Comparison of ENCODE assay signal across 10 cellular contexts in genomic region chr11:111910637-111911562, GRCh38. TPM values are rescaled to one million over a fixed set of nuclear protein-coding genes. Genes with fewer than 3 reads are reported as not detected.
DNase-seq lines count a peak whose midpoint lies in the region; ATAC-seq and TF ChIP-seq lines count a peak whose summit lies in the region.
"Had no signal": no experiment of that assay in that cellular context is flagged by ENCODE, and none has a peak within 500 bp of the region (broad histone marks: within the 10 kb centered on the region; RNA-seq: fewer than 3 reads in every experiment).

No MANE protein-coding gene starts in this region.

- H3K36me3 Mint-ChIP-seq in HFFc6 (ENCODE audit: low read depth): peaks cover 5% of the 10 kb centered on the region; the same call in 1 of the 2 replicates

- H3K27ac Mint-ChIP-seq in HFFc6: peak overlapping the region; percentile 90
- H3K27ac Mint-ChIP-seq: T-helper 17 cell had no signal

- H4K20me1 ChIP-seq in SK-N-SH (ENCODE audit: insufficient read depth): no peaks in the 10 kb centered on the region

- 82% methylated on average over 9 of the region's 9 CpGs for WGBS in mesenchymal stem cell
- 43 to 57% (median 50%) methylated on average over 9 of the region's 9 CpGs for WGBS in stomach, 5 donors
- WGBS in SK-N-SH (ENCODE audit: low lambda C conversion rate): 84% methylated on average over 9 of the region's 9 CpGs

- H4K8ac ChIP-seq in mesenchymal stem cell (ENCODE audit: low read length): no peak overlapping the region

- peaks cover 36% of the 10 kb centered on the region for H3K4me1 Mint-ChIP-seq in HFFc6 (ENCODE audit: low read depth)

- POLR2A ChIA-PET in SK-N-SH (lab: Yijun Ruan, JAX): no interaction called here

- no peak overlapping the region for H3K18ac ChIP-seq in mesenchymal stem cell (ENCODE audit: low read depth in 1 of 2, low read length in 2 of 2)

- H3K4me3 Mint-ChIP-seq in HFFc6: peak overlapping the region; percentile 81
- H3K4me3 Mint-ChIP-seq: T-helper 17 cell had no signal

- in situ Hi-C loops in HAP-1 (cut with MboI; ENCODE audit: low sequenced_read_pairs): no loop called here

- H3K9ac ChIP-seq in mesenchymal stem cell (ENCODE audit: low read length) (peak overlapping the region; percentile 97), SK-N-SH (no peak overlapping the region)

- no peaks in the 10 kb centered on the region for H3K79me2 ChIP-seq in SK-N-SH (ENCODE audit: insufficient read depth)

- H3K27me3 ChIP-seq in mesenchymal stem cell (ENCODE audit: control insufficient read depth in 1 of 2, insufficient read depth in 1 of 2, low read length in 2 of 2) (peaks cover 0 to 17% of the 10 kb centered on the region in 2 experiments), stomach (peaks cover 0 to 19% (median 10%) of the 10 kb centered on the region in 3 donors), SK-N-SH (ENCODE audit: insufficient read depth) (no peaks in the 10 kb centered on the region), HAP-1 (ENCODE audit: low read depth) (no peaks in the 10 kb centered on the region)

- H3K9me3 ChIP-seq in mesenchymal stem cell (ENCODE audit: control insufficient read depth, low read length) (no peaks in the 10 kb centered on the region), stomach (no peaks in the 10 kb centered on the region), SK-N-SH (no peaks in the 10 kb centered on the region), HAP-1 (no peaks in the 10 kb centered on the region)

- CTCF ChIA-PET in SK-N-SH (lab: Yijun Ruan, JAX): interaction anchor here (1.2 to 1.4 kb wide), 3 partner anchors 21 to 69 kb away, joined by 3 to 4 read pairs (median 3); no protein-coding TSS in a partner anchor

- peak overlapping the region in 1 of 2 experiments; percentile 15 for H2BK12ac ChIP-seq in mesenchymal stem cell (ENCODE audit: low read length in 2 of 2)

- H3K4me3 ChIP-seq in coronary artery (peak overlapping the region; percentile 79), mesenchymal stem cell (ENCODE audit: insufficient read depth in 1 of 2, low read depth in 1 of 2, low read length in 2 of 2) (peak overlapping the region in 1 of 2 experiments; percentile 86), stomach (peak overlapping the region; percentile 46 to 57 (median 51)), SK-N-SH (ENCODE audit: low read depth in 2 of 2, low read length in 1 of 2) (no peak overlapping the region), HAP-1 (no peak overlapping the region)

- H3K4ac ChIP-seq in mesenchymal stem cell (ENCODE audit: low read depth in 1 of 2, low read length in 2 of 2): no peak overlapping the region

- H3K27ac ChIP-seq in coronary artery (peak overlapping the region; percentile 95 to 97), mesenchymal stem cell (ENCODE audit: low read length, poor library complexity, severe bottlenecking) (no peak overlapping the region), stomach (peak overlapping the region; percentile 19 to 94 (median 85)), SK-N-SH (ENCODE audit: low read depth in 2 of 2, low read length in 1 of 2) (no peak overlapping the region)

- no peaks in the 10 kb centered on the region for H3K9me2 ChIP-seq in SK-N-SH

- no peak overlapping the region for H3K23ac ChIP-seq in mesenchymal stem cell (ENCODE audit: low read length in 2 of 2)

- H3K79me1 ChIP-seq in mesenchymal stem cell (replicated peaks; ENCODE audit: low read length, poor library complexity, severe bottlenecking): no peaks in the 10 kb centered on the region

- H2BK15ac ChIP-seq in mesenchymal stem cell (ENCODE audit: low read depth, poor library complexity, severe bottlenecking): no peak overlapping the region

- H3K14ac ChIP-seq in mesenchymal stem cell (ENCODE audit: low read length in 2 of 2): no peak overlapping the region

- intact Hi-C loops in stomach (cut with DNase I; ENCODE audit: low total_unique reads): no loop called here

- TF ChIP-seq RAD21 in SK-N-SH (IDR thresholded peaks at IDR 0.05; ENCODE audit: low read length): no peak

- no peak for ATAC-seq in GM19467 (IDR thresholded peaks at IDR 0.05; ENCODE audit: unreplicated experiment)
- ATAC-seq: T-helper 17 cell had no signal

- TF ChIP-seq POLR2A in stomach (IDR thresholded peaks at IDR 0.05): no peak

- H3K4me1 ChIP-seq in mesenchymal stem cell (ENCODE audit: control insufficient read depth, insufficient read depth, low read depth, low read length): peaks cover 10% of the 10 kb centered on the region
- H3K4me1 ChIP-seq in stomach: peaks cover 0 to 38% (median 13%) of the 10 kb centered on the region in 4 donors
- H3K4me1 ChIP-seq in SK-N-SH (ENCODE audit: control insufficient read depth in 1 of 2, insufficient read depth in 2 of 2, low read depth in 1 of 2, low read length in 1 of 2): peaks cover 6 to 7% of the 10 kb centered on the region in 2 experiments; a peak in 2 of 4 replicates
- peaks cover 8% of the 10 kb centered on the region for H3K4me1 ChIP-seq in HAP-1

- peaks cover 3% of the 10 kb centered on the region; the same call in 1 of the 2 replicates for H3K27me3 Mint-ChIP-seq in HFFc6 (ENCODE audit: insufficient read depth)

- no peak overlapping the region for H2AK5ac ChIP-seq in mesenchymal stem cell (ENCODE audit: low read length, severe bottlenecking)

- H3K9me3 Mint-ChIP-seq in HFFc6: no peaks in the 10 kb centered on the region

- H2BK120ac ChIP-seq in mesenchymal stem cell (ENCODE audit: low read depth, low read length): no peak overlapping the region

- H3K36me3 ChIP-seq in mesenchymal stem cell (ENCODE audit: control insufficient read depth in 1 of 2, insufficient read depth in 2 of 2, low read depth in 1 of 2, low read length in 2 of 2) (peaks cover 0 to 46% of the 10 kb centered on the region in 2 experiments), stomach (peaks cover 0 to 13% (median 0%) of the 10 kb centered on the region in 4 donors), SK-N-SH (replicated peaks in 1 of 2; ENCODE audit: control insufficient read depth in 1 of 2, insufficient read depth in 2 of 2, low read length in 1 of 2) (no peaks in the 10 kb centered on the region), HAP-1 (replicated peaks) (no peaks in the 10 kb centered on the region)

- peaks cover 3% of the 10 kb centered on the region for H3F3A ChIP-seq in SK-N-SH (replicated peaks; ENCODE audit: insufficient read depth)

- H3K4me2 ChIP-seq in mesenchymal stem cell (ENCODE audit: low read length, poor library complexity, severe bottlenecking) (no peak overlapping the region), SK-N-SH (no peak overlapping the region)

- H2AFZ ChIP-seq in mesenchymal stem cell (ENCODE audit: low read depth, low read length) (no peak overlapping the region), SK-N-SH (ENCODE audit: low read depth) (no peak overlapping the region)

- TF ChIP-seq CTCF in HFFc6 (IDR thresholded peaks at IDR 0.05): no peak
- TF ChIP-seq CTCF in coronary artery (IDR thresholded peaks at IDR 0.05): no peak
- TF ChIP-seq CTCF in stomach (IDR thresholded peaks at IDR 0.05): no peak
- TF ChIP-seq CTCF in SK-N-SH (IDR thresholded peaks at IDR 0.05): no peak

- no peak for TF ChIP-seq EP300 in stomach (IDR thresholded peaks at IDR 0.05)
- TF ChIP-seq EP300 in SK-N-SH (IDR thresholded peaks at IDR 0.05; ENCODE audit: borderline replicate concordance in 1 of 2, low read depth in 1 of 2, low read length in 1 of 2): no peak

- no peak for DNase-seq in HFFc6
- no peak for DNase-seq in coronary artery (ENCODE audit: low spot score)
- DNase-seq in mesenchymal stem cell: no peak
- DNase-seq in stomach: no peak
- no peak for DNase-seq in SK-N-SH
- DNase-seq in activated CD8-positive, alpha-beta memory T cell treated with anti-CD3 and anti-CD28 coated beads, Interleukin-2, amount 50 U/mL, for 48 hours: no peak
- no peak for DNase-seq in HAP-1 (ENCODE audit: low spot score in 2 of 2)
- DNase-seq: NCI-H1417 treated with DMSO at 0.1 percent for 48 hours, T-helper 17 cell had no signal

- no peak overlapping the region for H2BK5ac ChIP-seq in mesenchymal stem cell (ENCODE audit: low read depth, low read length, poor library complexity, severe bottlenecking)

- H4K91ac ChIP-seq in mesenchymal stem cell (ENCODE audit: low read length): no peak overlapping the region

RNA-seq across cellular contexts. Expression of gene CRYAB, which starts 0.7 kb away (rescaled TPM):
- total RNA-seq in HFFc6 (2021; fragmentation: NEBNext Ultra II Directional; extraction: Animal tissue kit (Norgen Biotek cat#: 25700)): 100 to 1,000 TPM in 4 of 6 experiments, 10 to 100 TPM in 2; 49.6 to 125 (median 103) TPM
- polyA plus RNA-seq in mesenchymal stem cell (2013, experiment 1 of 2): 9.0 TPM
- 9.8 TPM for polyA plus RNA-seq in mesenchymal stem cell (2013, experiment 2 of 2)
- 100 to 1,000 TPM in 2 of 5 donors, 10 to 100 TPM in 3; 28.4 to 207 (median 47.3) TPM for total RNA-seq in stomach
- polyA plus RNA-seq in stomach: 100 to 1,000 TPM in 1 of 3 donors, 10 to 100 TPM in 2; 75.6 to 122 (median 85.7) TPM
- polyA plus RNA-seq in SK-N-SH (2012; rRNA removed): 0.92 and 1.5 TPM in 2 replicates
- polyA plus RNA-seq in SK-N-SH (2012; cell fraction: cytosol; rRNA removed): 0.67 and 1.2 TPM in 2 replicates
- 0.29 and 1.8 TPM in 2 replicates for polyA plus RNA-seq in SK-N-SH (2012; cell fraction: nucleus; rRNA removed)
- total RNA-seq: T-helper 17 cell had no signal

RNA-seq across cellular contexts. Expression of gene HSPB2, which starts 1.6 kb away (rescaled TPM):
- 1 to 10 TPM; 1.7 to 7.8 (median 5.4) TPM for total RNA-seq in HFFc6 (2021; fragmentation: NEBNext Ultra II Directional; extraction: Animal tissue kit (Norgen Biotek cat#: 25700))
- 0.10 TPM for polyA plus RNA-seq in mesenchymal stem cell (2013, experiment 1 of 2)
- not detected for polyA plus RNA-seq in mesenchymal stem cell (2013, experiment 2 of 2)
- under 1 TPM in 1 of 5 donors, not detected in 4; 0.37 TPM for total RNA-seq in stomach
- polyA plus RNA-seq in stomach (1 to 10 TPM; 2.0 to 5.1 (median 4.0) TPM), SK-N-SH (2012; rRNA removed) (not detected in 2 replicates)
- polyA plus RNA-seq in SK-N-SH (2012; cell fraction: cytosol; rRNA removed): 0.03 TPM in 1 of 2 replicates, not detected in the other
- 0.13 TPM in 1 of 2 replicates, not detected in the other for polyA plus RNA-seq in SK-N-SH (2012; cell fraction: nucleus; rRNA removed)
- total RNA-seq: T-helper 17 cell had no signal

RNA-seq across cellular contexts. Expression of gene C11orf52, which starts 7.8 kb away (rescaled TPM):
- under 1 TPM; 0.35 to 0.96 (median 0.64) TPM for total RNA-seq in HFFc6 (2021; fragmentation: NEBNext Ultra II Directional; extraction: Animal tissue kit (Norgen Biotek cat#: 25700))
- polyA plus RNA-seq in mesenchymal stem cell (2013, experiment 1 of 2): 0.41 TPM
- 0.30 TPM for polyA plus RNA-seq in mesenchymal stem cell (2013, experiment 2 of 2)
- 10 to 100 TPM in 2 of 5 donors, 1 to 10 TPM in 2, not detected in 1; 3.9 to 18.7 (median 12.5) TPM for total RNA-seq in stomach
- polyA plus RNA-seq in stomach: 10 to 100 TPM; 28.0 to 43.4 (median 35.0) TPM
- not detected in 2 replicates for polyA plus RNA-seq in SK-N-SH (2012; rRNA removed)
- polyA plus RNA-seq in SK-N-SH (2012; cell fraction: cytosol; rRNA removed): not detected in 2 replicates
- not detected in 2 replicates for polyA plus RNA-seq in SK-N-SH (2012; cell fraction: nucleus; rRNA removed)
- total RNA-seq: T-helper 17 cell had no signal

RNA-seq across cellular contexts. Expression of gene DIXDC1, which starts 26.2 kb away (rescaled TPM):
- 10 to 100 TPM in 1 of 6 experiments, 1 to 10 TPM in 5; 8.4 to 11.2 (median 9.7) TPM for total RNA-seq in HFFc6 (2021; fragmentation: NEBNext Ultra II Directional; extraction: Animal tissue kit (Norgen Biotek cat#: 25700))
- 8.6 TPM for polyA plus RNA-seq in mesenchymal stem cell (2013, experiment 1 of 2)
- polyA plus RNA-seq in mesenchymal stem cell (2013, experiment 2 of 2): 8.7 TPM
- total RNA-seq in stomach: 100 to 1,000 TPM in 1 of 5 donors, 10 to 100 TPM in 4; 19.1 to 128 (median 60.4) TPM
- polyA plus RNA-seq in stomach (10 to 100 TPM in 2 of 3 donors, 1 to 10 TPM in 1; 6.2 to 15.6 (median 11.3) TPM), SK-N-SH (2012; rRNA removed) (5.3 and 6.8 TPM in 2 replicates)
- 6.3 and 6.9 TPM in 2 replicates for polyA plus RNA-seq in SK-N-SH (2012; cell fraction: cytosol; rRNA removed)
- 5.9 and 9.3 TPM in 2 replicates for polyA plus RNA-seq in SK-N-SH (2012; cell fraction: nucleus; rRNA removed)

RNA-seq across cellular contexts. Expression of gene CFAP68, which starts 31.6 kb away (rescaled TPM):
- total RNA-seq in HFFc6 (2021; fragmentation: NEBNext Ultra II Directional; extraction: Animal tissue kit (Norgen Biotek cat#: 25700)): 10 to 100 TPM; 10.3 to 15.6 (median 12.5) TPM
- polyA plus RNA-seq in mesenchymal stem cell (2013, experiment 1 of 2): 14.6 TPM
- polyA plus RNA-seq in mesenchymal stem cell (2013, experiment 2 of 2): 13.8 TPM
- total RNA-seq in stomach: 10 to 100 TPM in 1 of 5 donors, 1 to 10 TPM in 3, not detected in 1; 3.9 to 51.9 (median 5.3) TPM
- polyA plus RNA-seq in stomach: 10 to 100 TPM; 40.2 to 50.7 (median 40.7) TPM
- 36.7 and 61.2 TPM in 2 replicates for polyA plus RNA-seq in SK-N-SH (2012; rRNA removed)
- 46.8 and 79.7 TPM in 2 replicates for polyA plus RNA-seq in SK-N-SH (2012; cell fraction: cytosol; rRNA removed)
- 18.1 and 22.1 TPM in 2 replicates for polyA plus RNA-seq in SK-N-SH (2012; cell fraction: nucleus; rRNA removed)

Comparison
In these comparisons a context has a peak if more than half of its experiments do, and no peak if none do; other contexts are left out.
1. H3K27ac ChIP-seq: peak in coronary artery (2 of 2) and stomach (5 of 5); none in mesenchymal stem cell (single experiment) and SK-N-SH (0 of 2).
2. H3K4me3 ChIP-seq: peak in coronary artery (single experiment) and stomach (4 of 4); none in SK-N-SH (0 of 2) and HAP-1 (single experiment).